In genomic region chr3:190019020-190019419, GRCh38 we compare ENCODE assay signal across 1 cellular context.
TF ChIP-seq lines count a peak whose summit lies in the region.

No MANE protein-coding gene starts in this region.

TF ChIP-seq in IMR-90, 13 proteins besides CTCF, POLR2A, EP300 and RAD21 (continued from another document):
- no peak for TF ChIP-seq USF2 (IDR thresholded peaks at IDR 0.05; ENCODE audit: low read depth, low read length)
- no peak for TF ChIP-seq MAFK (IDR thresholded peaks at IDR 0.05; ENCODE audit: low read depth, low read length)
- TF ChIP-seq RFX5 (IDR thresholded peaks at IDR 0.05; ENCODE audit: low read depth, low read length) = no peak
- TF ChIP-seq FOS (IDR thresholded peaks at IDR 0.05; ENCODE audit: low read depth, low read length) = no peak
- no peak for TF ChIP-seq ELK1 (IDR thresholded peaks at IDR 0.05; ENCODE audit: borderline replicate concordance, low read depth, low read length)
- no peak for TF ChIP-seq RCOR1 (IDR thresholded peaks at IDR 0.05; ENCODE audit: insufficient replicate concordance, low read length)
- no peak for TF ChIP-seq MXI1 (IDR thresholded peaks at IDR 0.05; ENCODE audit: borderline replicate concordance, low read depth, low read length)
- TF ChIP-seq BHLHE40 (IDR thresholded peaks at IDR 0.05; ENCODE audit: low read depth, low read length) = no peak
TF ChIP-seq in IMR-90: peak in this region for 0.
